In genomic region chr16:30397056-30397455, GRCh38 we compare ENCODE assay signal across 15 cellular contexts. TPM values are rescaled to one million over a fixed set of nuclear protein-coding genes. Genes with fewer than 3 reads are reported as not detected.
A peak's percentile ranks its signal among the peaks of the same experiment; 100 is the strongest.
DNase-seq lines count a peak whose midpoint lies in the region; ATAC-seq and TF ChIP-seq lines count a peak whose summit lies in the region.
"Had no signal": no experiment of that assay in that cellular context is flagged by ENCODE, and none has a peak within 500 bp of the region (broad histone marks: within the 10 kb centered on the region; RNA-seq: fewer than 3 reads in every experiment).

No MANE protein-coding gene starts in this region.

- no TSS peak for BruUV-seq in HCT116 (replicated peaks; lab: Mats Ljungman, UMichigan)

- RAD21 ChIA-PET in HCT116 (lab: Charles Lee; ENCODE audit: low non-redundant PET in 1 of 2, low total read pairs in 2 of 2, uncharacterized antibody in 2 of 2, unreplicated experiment in 2 of 2) = interaction anchor here in 1 of 2 experiments (0.6 kb wide), 1 partner anchor 21 kb away, joined by 3 read pairs; no protein-coding TSS in a partner anchor

- TF ChIP-seq POLR2A in HCT116 (IDR thresholded peaks at IDR 0.05; ENCODE audit: borderline replicate concordance, extremely low read depth, insufficient read depth, insufficient read length) = no peak
- TF ChIP-seq POLR2A in upper lobe of left lung (IDR thresholded peaks at IDR 0.05) = no peak

- TF ChIP-seq CTCF in CD4-positive, alpha-beta T cell (IDR thresholded peaks at IDR 0.05) = no peak
- TF ChIP-seq CTCF in HCT116 (IDR thresholded peaks at IDR 0.05 in 2 of 3, conservative IDR thresholded peaks at IDR 0.05 in 1 of 3; ENCODE audit: borderline replicate concordance in 1 of 3, insufficient read depth in 1 of 3, low read depth in 2 of 3, low read length in 2 of 3) = no peak
- TF ChIP-seq CTCF in upper lobe of left lung (IDR thresholded peaks at IDR 0.05) = no peak

- no peak overlapping the region for H3K27ac Mint-ChIP-seq in CD4-positive, alpha-beta T cell
- no peak overlapping the region for H3K27ac Mint-ChIP-seq in activated CD4-positive, alpha-beta memory T cell treated with anti-CD3 and anti-CD28 coated beads for 36 hours
- H3K27ac Mint-ChIP-seq in naive B cell = peak overlapping the region in 2 of 6 donors; percentile 11 to 92
- H3K27ac Mint-ChIP-seq: dendritic cell treated with granulocyte-macrophage colony-stimulating factor and Interleukin-4, amounts not matched to agents 40 ng/mL and 50 ng/mL, for 4 days had no signal

- peaks cover 53% of the 10 kb centered on the region for H3K4me1 Mint-ChIP-seq in CD4-positive, alpha-beta T cell (ENCODE audit: low read depth)
- peaks cover 38% of the 10 kb centered on the region for H3K4me1 Mint-ChIP-seq in activated CD4-positive, alpha-beta memory T cell treated with anti-CD3 and anti-CD28 coated beads for 36 hours (ENCODE audit: low read depth)
- peaks cover 31 to 60% (median 49%) of the 10 kb centered on the region in 3 donors for H3K4me1 Mint-ChIP-seq in naive B cell

- no peak for ATAC-seq in CD4-positive, alpha-beta T cell (ENCODE audit: poor library complexity)
- ATAC-seq in HCT116 (no peak), naive B cell (ENCODE audit: low read depth in 2 of 2) (no peak), GM21576 (IDR thresholded peaks at IDR 0.05; ENCODE audit: unreplicated experiment) (no peak), upper lobe of left lung (ENCODE audit: low FRiP score in 2 of 2) (no peak)

- no peak overlapping the region for H3K27ac ChIP-seq in CD4-positive, alpha-beta T cell (ENCODE audit: low read depth, low read length)
- H3K27ac ChIP-seq in HCT116 (ENCODE audit: low read depth, low read length) (no peak overlapping the region), upper lobe of left lung (no peak overlapping the region)

- no peaks in the 10 kb centered on the region for H3K9me2 ChIP-seq in HCT116 (ENCODE audit: insufficient read depth)

- H2AFZ ChIP-seq in HCT116 (ENCODE audit: low read depth, low read length, poor library complexity, severe bottlenecking) = no peak overlapping the region

- peaks cover 13% of the 10 kb centered on the region for H3K36me3 Mint-ChIP-seq in CD4-positive, alpha-beta T cell (ENCODE audit: low read depth)
- H3K36me3 Mint-ChIP-seq in activated CD4-positive, alpha-beta memory T cell treated with anti-CD3 and anti-CD28 coated beads for 36 hours = peaks cover 15% of the 10 kb centered on the region
- no peaks in the 10 kb centered on the region for H3K36me3 Mint-ChIP-seq in naive B cell

- CTCF ChIA-PET in CD4-positive, alpha-beta T cell (lab: Charles Lee) = interaction anchor here (2.2 to 2.6 kb wide), 2 partner anchors 12 kb away, joined by 7 to 18 read pairs; no protein-coding TSS in a partner anchor
- CTCF ChIA-PET in HCT116 (lab: Charles Lee) = interaction anchor here (2.5 kb wide), 1 partner anchor 12 kb away, joined by 19 read pairs; no protein-coding TSS in a partner anchor
- CTCF ChIA-PET in activated CD4-positive, alpha-beta memory T cell treated with anti-CD3 and anti-CD28 coated beads for 36 hours (lab: Charles Lee) = interaction anchor here (1.1 to 3.5 kb wide), 5 partner anchors 10 to 285 kb away, joined by 3 to 48 read pairs (median 9); partner anchors contain the start of genes SEPTIN1 and ZNF771

- 56 to 75% methylated on average over 4 of the region's 4 CpGs for WGBS in upper lobe of left lung, 2 donors

- peak overlapping the region; percentile 87; the same call in 1 of the 2 replicates for H3K9ac ChIP-seq in HCT116 (ENCODE audit: low read length)

- H3K4me2 ChIP-seq in HCT116 (ENCODE audit: low read length) = peak overlapping the region; percentile 88

- H3K4me1 ChIP-seq in HCT116 (ENCODE audit: control insufficient read depth in 1 of 2, insufficient read depth in 2 of 2, low read length in 2 of 2) (peaks cover 37 to 63% of the 10 kb centered on the region in 2 experiments), upper lobe of left lung (peaks cover 17 to 56% (median 22%) of the 10 kb centered on the region in 4 donors)

- DNase-seq in CD4-positive, alpha-beta T cell = no peak
- DNase-seq in HCT116 (ENCODE audit: low read depth, low spot score) (no peak), naive B cell (no peak), medulla oblongata (ENCODE audit: extremely low spot score) (no peak), upper lobe of left lung (no peak), GM03348 (ENCODE audit: low spot score) (no peak)
- DNase-seq in activated CD4-positive, alpha-beta memory T cell treated with anti-CD3 and anti-CD28 coated beads for 36 hours = no peak
- DNase-seq: activated CD4-positive, alpha-beta T cell treated with anti-CD3 and anti-CD28 coated beads for 1 hour; NCI-H1092 treated with DMSO at 0.1 percent for 48 hours; NCI-H446; sigmoid colon had no signal

- H3K36me3 ChIP-seq in HCT116 (ENCODE audit: control insufficient read depth in 1 of 2, insufficient read depth in 2 of 2, low read length in 2 of 2) = peaks cover 2 to 18% of the 10 kb centered on the region in 2 experiments; a peak in 3 of 4 replicates
- peaks cover 0 to 18% (median 10%) of the 10 kb centered on the region in 4 donors for H3K36me3 ChIP-seq in upper lobe of left lung

- H3K4me3 Mint-ChIP-seq in CD4-positive, alpha-beta T cell = peak overlapping the region; percentile 36
- H3K4me3 Mint-ChIP-seq in activated CD4-positive, alpha-beta memory T cell treated with anti-CD3 and anti-CD28 coated beads for 36 hours = peak overlapping the region; percentile 39
- peak overlapping the region in 6 of 8 donors; percentile 24 to 97 (median 88) for H3K4me3 Mint-ChIP-seq in naive B cell

- POLR2A ChIA-PET in CD4-positive, alpha-beta T cell (lab: Charles Lee) = interaction anchor here (3.6 to 9.0 kb wide), 2 partner anchors 16 to 21 kb away, joined by 17 to 147 read pairs; partner anchors contain the start of gene SEPTIN1
- POLR2A ChIA-PET in HCT116 (lab: Charles Lee) = interaction anchor here (1.1 kb wide), 1 partner anchor 10 kb away, joined by 3 read pairs; the partner anchor contains the start of gene ZNF771
- POLR2A ChIA-PET in activated CD4-positive, alpha-beta memory T cell treated with anti-CD3 and anti-CD28 coated beads for 36 hours (lab: Charles Lee) = interaction anchor here (2.5 kb wide), 1 partner anchor 14 kb away, joined by 20 read pairs; the partner anchor contains the start of gene SEPTIN1

- no peaks in the 10 kb centered on the region for H3K9me3 ChIP-seq in CD4-positive, alpha-beta T cell (ENCODE audit: control insufficient read depth, low read length)
- H3K9me3 ChIP-seq in HCT116 (ENCODE audit: control insufficient read depth in 1 of 2, insufficient read depth in 1 of 2, low read depth in 1 of 2, low read length in 2 of 2) (no peaks in the 10 kb centered on the region), upper lobe of left lung (no peaks in the 10 kb centered on the region)
- H3K9me3 ChIP-seq: sigmoid colon had no signal

- H3K27me3 ChIP-seq in CD4-positive, alpha-beta T cell (ENCODE audit: control insufficient read depth, insufficient read depth, low read length) = no peaks in the 10 kb centered on the region
- H3K27me3 ChIP-seq in HCT116 (ENCODE audit: insufficient read depth, low read length) = no peaks in the 10 kb centered on the region
- H3K27me3 ChIP-seq in upper lobe of left lung = no peaks in the 10 kb centered on the region
- H3K27me3 ChIP-seq: sigmoid colon had no signal

- TF ChIP-seq RAD21 in HCT116 (IDR thresholded peaks at IDR 0.05; ENCODE audit: low read depth) = no peak

- peak overlapping the region in 1 of 2 experiments; percentile 96; a peak in 2 of 4 replicates for H3K4me3 ChIP-seq in HCT116 (replicated peaks in 1 of 2; ENCODE audit: low read depth in 1 of 2, low read length in 2 of 2)
- no peak overlapping the region for H3K4me3 ChIP-seq in upper lobe of left lung

- H3K27me3 Mint-ChIP-seq in CD4-positive, alpha-beta T cell = no peaks in the 10 kb centered on the region
- H3K27me3 Mint-ChIP-seq in activated CD4-positive, alpha-beta memory T cell treated with anti-CD3 and anti-CD28 coated beads for 36 hours = no peaks in the 10 kb centered on the region
- H3K27me3 Mint-ChIP-seq in naive B cell = no peaks in the 10 kb centered on the region

- no peaks in the 10 kb centered on the region for H3K9me3 Mint-ChIP-seq in CD4-positive, alpha-beta T cell
- H3K9me3 Mint-ChIP-seq in activated CD4-positive, alpha-beta memory T cell treated with anti-CD3 and anti-CD28 coated beads for 36 hours = no peaks in the 10 kb centered on the region
- no peaks in the 10 kb centered on the region for H3K9me3 Mint-ChIP-seq in naive B cell
- H3K9me3 Mint-ChIP-seq: dendritic cell treated with granulocyte-macrophage colony-stimulating factor and Interleukin-4, amounts not matched to agents 40 ng/mL and 50 ng/mL, for 4 days had no signal

- H4K20me1 ChIP-seq in HCT116 (ENCODE audit: insufficient read depth) = no peaks in the 10 kb centered on the region

- intact Hi-C loops in CD4-positive, alpha-beta T cell (cut with DNase I, micrococcal nuclease) = no loop called here
- intact Hi-C loops in HCT116 (cut with micrococcal nuclease) = no loop called here
- intact Hi-C loops in activated CD4-positive, alpha-beta memory T cell treated with anti-CD3 and anti-CD28 coated beads for 36 hours (cut with micrococcal nuclease) = no loop called here

- no peak for TF ChIP-seq EP300 in upper lobe of left lung (IDR thresholded peaks at IDR 0.05)

- peaks cover 25% of the 10 kb centered on the region for H3K79me2 ChIP-seq in HCT116 (ENCODE audit: insufficient read depth, low read length)

RNA-seq across cellular contexts. Expression of gene ZNF48, which starts 1.8 kb away (rescaled TPM):
- total RNA-seq in CD4-positive, alpha-beta T cell = 1 to 10 TPM; 3.4 to 3.5 TPM
- total RNA-seq in HCT116 (2021; ENCODE audit: unreplicated experiment) (17.9 TPM), upper lobe of left lung (10 to 100 TPM in 3 of 6 donors, 1 to 10 TPM in 3; 6.8 to 29.2 (median 10.9) TPM)
- polyA plus RNA-seq in HCT116 (2012) = 12.8 and 15.5 TPM in 2 replicates
- total RNA-seq in activated CD4-positive, alpha-beta memory T cell treated with anti-CD3 and anti-CD28 coated beads for 36 hours = 10 to 100 TPM; 13.1 to 13.6 TPM
- polyA plus RNA-seq in naive B cell (ENCODE audit: low read depth in 6 of 6) = 1 to 10 TPM; 3.4 to 9.9 (median 7.0) TPM

RNA-seq across cellular contexts. Expression of gene ZNF771, which starts 10.3 kb away (rescaled TPM):
- total RNA-seq in CD4-positive, alpha-beta T cell = 1 to 10 TPM in 1 of 2 experiments, under 1 TPM in 1; 0.80 to 1.2 TPM
- 11.0 TPM for total RNA-seq in HCT116 (2021; ENCODE audit: unreplicated experiment)
- 5.7 and 7.0 TPM in 2 replicates for polyA plus RNA-seq in HCT116 (2012)
- total RNA-seq in activated CD4-positive, alpha-beta memory T cell treated with anti-CD3 and anti-CD28 coated beads for 36 hours = 1 to 10 TPM; 5.4 to 5.7 TPM
- polyA plus RNA-seq in naive B cell (ENCODE audit: low read depth in 6 of 6) = 1 to 10 TPM in 5 of 6 donors, not detected in 1; 1.7 to 5.0 (median 2.3) TPM
- 10 to 100 TPM in 2 of 6 donors, 1 to 10 TPM in 4; 5.2 to 12.3 (median 7.2) TPM for total RNA-seq in upper lobe of left lung

RNA-seq across cellular contexts. Expression of gene SEPTIN1, which starts 14.7 kb away (rescaled TPM):
- total RNA-seq in CD4-positive, alpha-beta T cell = 100 to 1,000 TPM; 161 to 163 TPM
- total RNA-seq in HCT116 (2021; ENCODE audit: unreplicated experiment) (3.4 TPM), upper lobe of left lung (10 to 100 TPM in 1 of 6 donors, 1 to 10 TPM in 5; 3.5 to 13.6 (median 7.1) TPM)
- 2.3 and 2.4 TPM in 2 replicates for polyA plus RNA-seq in HCT116 (2012)
- 100 to 1,000 TPM; 199 to 202 TPM for total RNA-seq in activated CD4-positive, alpha-beta memory T cell treated with anti-CD3 and anti-CD28 coated beads for 36 hours
- polyA plus RNA-seq in naive B cell (ENCODE audit: low read depth in 6 of 6) = 100 to 1,000 TPM; 102 to 145 (median 112) TPM
- polyA plus RNA-seq: keratinocyte had no signal

RNA-seq across cellular contexts. Expression of gene MYL11, which starts 22.5 kb away (rescaled TPM):
- 1 to 10 TPM in 1 of 2 experiments, under 1 TPM in 1; 0.95 to 2.4 TPM for total RNA-seq in CD4-positive, alpha-beta T cell
- total RNA-seq in HCT116 (2021; ENCODE audit: unreplicated experiment) (not detected), upper lobe of left lung (1 to 10 TPM in 1 of 6 donors, not detected in 5; 1.6 TPM)
- polyA plus RNA-seq in HCT116 (2012) = 0.46 and 1.4 TPM in 2 replicates
- 1 to 10 TPM in 1 of 2 experiments, under 1 TPM in 1; 0.83 to 1.6 TPM for total RNA-seq in activated CD4-positive, alpha-beta memory T cell treated with anti-CD3 and anti-CD28 coated beads for 36 hours
- polyA plus RNA-seq in naive B cell (ENCODE audit: low read depth in 6 of 6) = not detected
- total RNA-seq: sigmoid colon, temporal lobe had no signal
- polyA plus RNA-seq: keratinocyte, sigmoid colon had no signal

RNA-seq across cellular contexts. Expression of gene TBC1D10B, which starts 26.8 kb away (rescaled TPM):
- total RNA-seq in CD4-positive, alpha-beta T cell = 10 to 100 TPM; 12.7 to 14.7 TPM
- total RNA-seq in HCT116 (2021; ENCODE audit: unreplicated experiment) (49.2 TPM), upper lobe of left lung (10 to 100 TPM; 31.1 to 71.2 (median 40.3) TPM)
- polyA plus RNA-seq in HCT116 (2012) = 35.5 and 38.1 TPM in 2 replicates
- total RNA-seq in activated CD4-positive, alpha-beta memory T cell treated with anti-CD3 and anti-CD28 coated beads for 36 hours = 10 to 100 TPM; 54.7 to 54.8 TPM
- polyA plus RNA-seq in naive B cell (ENCODE audit: low read depth in 6 of 6) = 10 to 100 TPM in 3 of 6 donors, 1 to 10 TPM in 3; 6.2 to 16.9 (median 9.7) TPM

Comparison
In these comparisons a context has a peak if more than half of its experiments do, and no peak if none do; other contexts are left out.
1. H3K4me3 Mint-ChIP-seq: peak in every context shown above with its lines; median percentile 88 in naive B cell; 39 in activated CD4-positive, alpha-beta memory T cell treated with anti-CD3 and anti-CD28 coated beads for 36 hours; 36 in CD4-positive, alpha-beta T cell.
2. RNA of gene SEPTIN1, which starts 14.7 kb away (total RNA-seq): 199 to 202 TPM in activated CD4-positive, alpha-beta memory T cell treated with anti-CD3 and anti-CD28 coated beads for 36 hours and 161 to 163 TPM in CD4-positive, alpha-beta T cell; 3.5 to 13.6 TPM in upper lobe of left lung and 3.4 TPM in HCT116 (single experiment); every median in the first group is over 10 times any median in the second.